Comparison of ENCODE assay signal across 19 cellular contexts in the genomic region with DNA sequence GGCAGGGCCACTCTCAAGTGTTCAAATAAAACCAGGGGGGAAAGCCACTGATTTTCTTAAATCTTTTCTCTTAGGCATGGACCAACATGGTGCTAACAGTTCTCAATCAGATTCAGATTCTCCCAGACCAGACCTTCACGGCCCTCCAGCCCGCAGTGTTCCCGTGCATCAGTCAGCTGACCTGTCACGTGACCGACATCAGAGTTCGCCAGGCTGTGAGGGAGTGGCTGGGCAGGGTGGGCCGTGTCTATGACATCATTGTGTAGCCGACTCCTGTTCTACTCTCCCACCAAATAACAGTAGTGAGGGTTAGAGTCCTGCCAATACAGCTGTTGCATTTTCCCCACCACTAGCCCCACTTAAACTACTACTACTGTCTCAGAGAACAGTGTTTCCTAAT. TPM values are rescaled to one million over a fixed set of nuclear protein-coding genes. Genes with fewer than 3 reads are reported as not detected.
DNase-seq lines count a peak whose midpoint lies in the region; ATAC-seq and TF ChIP-seq lines count a peak whose summit lies in the region.
"Had no signal": no experiment of that assay in that cellular context is flagged by ENCODE, and none has a peak within 500 bp of the region (broad histone marks: within the 10 kb centered on the region; RNA-seq: fewer than 3 reads in every experiment).

No MANE protein-coding gene starts in this region.

- no peak overlapping the region for H2BK120ac ChIP-seq in IMR-90 (ENCODE audit: low read depth, low read length)
- no peak overlapping the region for H2BK120ac ChIP-seq in neuronal stem cell (ENCODE audit: low read depth, low read length)

- no peak overlapping the region for H4K91ac ChIP-seq in IMR-90 (ENCODE audit: insufficient read depth, low read depth, low read length)
- H4K91ac ChIP-seq in neuronal stem cell (ENCODE audit: low read depth, low read length, poor library complexity) = no peak overlapping the region

- H2BK5ac ChIP-seq in IMR-90 (ENCODE audit: low read depth, low read length, poor library complexity, severe bottlenecking) = no peak overlapping the region
- H2BK5ac ChIP-seq in neuronal stem cell (ENCODE audit: low read length) = no peak overlapping the region

- H4K20me1 ChIP-seq in IMR-90 (ENCODE audit: insufficient read depth, low read length) = no peaks in the 10 kb centered on the region

- H3K27me3 ChIP-seq in IMR-90 (ENCODE audit: control insufficient read depth, insufficient read depth, low read length) (peaks cover 10% of the 10 kb centered on the region), neuronal stem cell (ENCODE audit: control insufficient read depth in 3 of 3, insufficient read depth in 3 of 3, low read depth in 1 of 3, low read length in 3 of 3) (peaks cover 0 to 4% (median 0%) of the 10 kb centered on the region in 3 experiments)

- H3K27ac ChIP-seq in IMR-90 (ENCODE audit: insufficient read depth, low read length) (no peak overlapping the region), neuronal stem cell (replicated peaks; ENCODE audit: low read length) (no peak overlapping the region)

- H3K9ac ChIP-seq in ES-I3 (ENCODE audit: low read depth, low read length) = peak overlapping the region; percentile 22; the same call in 1 of the 2 replicates
- no peak overlapping the region for H3K9ac ChIP-seq in IMR-90 (ENCODE audit: low read depth, low read length)
- H3K9ac ChIP-seq in neuronal stem cell (ENCODE audit: low read depth, low read length, poor library complexity) = peak overlapping the region; percentile 24

- H3K23ac ChIP-seq in IMR-90 (ENCODE audit: low read depth, low read length) (no peak overlapping the region), neuronal stem cell (ENCODE audit: low read depth, low read length, poor library complexity) (no peak overlapping the region)

- H3K79me1 ChIP-seq in IMR-90 (ENCODE audit: low read depth in 1 of 2, low read length in 2 of 2) (no peaks in the 10 kb centered on the region), neuronal stem cell (ENCODE audit: low read depth, low read length) (no peaks in the 10 kb centered on the region)

- H2BK12ac ChIP-seq in neuronal stem cell (ENCODE audit: low read length) = no peak overlapping the region

- no peak for TF ChIP-seq RAD21 in IMR-90 (IDR thresholded peaks at IDR 0.05; ENCODE audit: low read length)

- H3K18ac ChIP-seq in IMR-90 (ENCODE audit: low read depth, low read length) (no peak overlapping the region), neuronal stem cell (ENCODE audit: low read length) (no peak overlapping the region)

- peaks cover 22% of the 10 kb centered on the region for H3K36me3 Mint-ChIP-seq in WTC11
- H3K36me3 Mint-ChIP-seq: CD4-positive, CD25-positive, alpha-beta regulatory T cell had no signal

- no peak overlapping the region for H2AFZ ChIP-seq in IMR-90 (replicated peaks; ENCODE audit: low read length, poor library complexity)
- peak overlapping the region; percentile 65 for H2AFZ ChIP-seq in neuronal stem cell (ENCODE audit: low read length)

- H3K14ac ChIP-seq in IMR-90 (replicated peaks; ENCODE audit: low read depth, low read length) (no peak overlapping the region), neuronal stem cell (ENCODE audit: low read length) (no peak overlapping the region)

- H3K4ac ChIP-seq in IMR-90 (ENCODE audit: low read depth, low read length) (no peak overlapping the region), neuronal stem cell (ENCODE audit: low read length) (no peak overlapping the region)

- intact Hi-C loops in IMR-90 (cut with micrococcal nuclease) (loop anchor here (5.0 kb wide), 1 partner anchor 46 kb away; no protein-coding TSS in a partner anchor), left cardiac atrium (cut with DNase I) (no loop called here)

- no CpG with 5 or more reads among the region's 8 CpGs for WGBS in IMR-90 (ENCODE audit: extremely low coverage in 2 of 2, insufficient read length in 1 of 2), 2 experiments
- no CpG with 5 or more reads among the region's 8 CpGs for WGBS in neuronal stem cell (ENCODE audit: extremely low coverage in 2 of 2, insufficient read length in 2 of 2, insufficient replicate concordance in 1 of 2), 2 donors

- H3K56ac ChIP-seq in IMR-90 (ENCODE audit: extremely low read depth, insufficient read depth, low read length) = no peak overlapping the region

- no peak overlapping the region for H4K5ac ChIP-seq in IMR-90 (ENCODE audit: low read depth, low read length)

- H3K4me2 ChIP-seq in IMR-90 (ENCODE audit: low read depth, low read length) = no peak overlapping the region
- no peak overlapping the region for H3K4me2 ChIP-seq in neuronal stem cell (ENCODE audit: insufficient read depth, low read length, poor library complexity, severe bottlenecking)

- H2BK20ac ChIP-seq in IMR-90 (ENCODE audit: low read depth, low read length) = no peak overlapping the region

- no peak for ATAC-seq in IMR-90 (ENCODE audit: low read depth)
- ATAC-seq in WTC11 = peak; percentile 40
- ATAC-seq in left cardiac atrium = no peak
- ATAC-seq in stimulated activated naive CD8-positive, alpha-beta T cell treated with anti-CD3 and anti-CD28 coated beads, Interleukin-15, Interleukin-2, amounts not matched to agents 100 U/mL and 50 U/mL, for 24 hours = no peak
- ATAC-seq in GM21526 (IDR thresholded peaks at IDR 0.05; ENCODE audit: low FRiP score, unreplicated experiment) = no peak
- ATAC-seq: T-helper 17 cell had no signal

- no peak for TF ChIP-seq CTCF in IMR-90 (conservative IDR thresholded peaks at IDR 0.05; ENCODE audit: low read depth, low read length)
- TF ChIP-seq CTCF in WTC11 (IDR thresholded peaks at IDR 0.05) = no peak

- no peak overlapping the region for H2AK9ac ChIP-seq in IMR-90 (replicated peaks; ENCODE audit: low read depth, low read length, poor library complexity)

- POLR2A ChIA-PET in IMR-90 (lab: Charles Lee; ENCODE audit: unreplicated experiment) = no interaction called here
- POLR2A ChIA-PET in WTC11 (lab: Charles Lee) = no interaction called here

- no peak overlapping the region for H3K4me3 Mint-ChIP-seq in WTC11
- H3K4me3 Mint-ChIP-seq: CD4-positive, CD25-positive, alpha-beta regulatory T cell; HFFc6; T-helper 17 cell had no signal

- H4K8ac ChIP-seq in IMR-90 (ENCODE audit: low read depth in 2 of 2, low read length in 2 of 2) = no peak overlapping the region
- H4K8ac ChIP-seq in neuronal stem cell (ENCODE audit: low read depth, low read length) = no peak overlapping the region

- no peaks in the 10 kb centered on the region for H3K9me1 ChIP-seq in IMR-90 (ENCODE audit: insufficient read depth, low read length)

- dilution Hi-C loops in IMR-90 (cut with HindIII; ENCODE audit: low sequenced_read_pairs, unreplicated experiment) = no loop called here

- BruUV-seq in IMR-90 (replicated peaks; lab: Mats Ljungman, UMichigan) = no TSS peak

- peaks cover 43% of the 10 kb centered on the region for H3K4me1 Mint-ChIP-seq in WTC11
- H3K4me1 Mint-ChIP-seq: CD4-positive, CD25-positive, alpha-beta regulatory T cell had no signal

- in situ Hi-C loops in IMR-90 (cut with MboI; ENCODE audit: low sequenced_read_pairs) = no loop called here

- no peaks in the 10 kb centered on the region for H3K9me3 Mint-ChIP-seq in WTC11

- CTCF ChIA-PET in IMR-90 (lab: Yijun Ruan, JAX) (no interaction called here), WTC11 (lab: Charles Lee) (no interaction called here)

- H3K9me3 ChIP-seq in ES-I3 (ENCODE audit: control insufficient read depth, insufficient read depth, low read length) (no peaks in the 10 kb centered on the region), IMR-90 (ENCODE audit: control insufficient read depth, insufficient read depth, low read length) (no peaks in the 10 kb centered on the region), neuronal stem cell (replicated peaks in 1 of 2; ENCODE audit: control insufficient read depth in 2 of 2, insufficient read depth in 1 of 2, low read depth in 1 of 2, low read length in 2 of 2) (no peaks in the 10 kb centered on the region)

- no peak for TF ChIP-seq POLR2A in IMR-90 (IDR thresholded peaks at IDR 0.05; ENCODE audit: low read depth, low read length)

- H3K4me1 ChIP-seq in ES-I3 (ENCODE audit: insufficient read depth, low read length) = peaks cover 24% of the 10 kb centered on the region; the same call in 1 of the 2 replicates
- no peaks in the 10 kb centered on the region for H3K4me1 ChIP-seq in IMR-90 (ENCODE audit: control insufficient read depth, insufficient read depth, low read length)
- no peaks in the 10 kb centered on the region for H3K4me1 ChIP-seq in neuronal stem cell (ENCODE audit: control insufficient read depth in 2 of 2, insufficient read depth in 1 of 2, low read depth in 1 of 2, low read length in 2 of 2)

- peaks cover 12% of the 10 kb centered on the region for H3K27me3 Mint-ChIP-seq in WTC11 (ENCODE audit: low read depth)

- H3K27ac Mint-ChIP-seq in WTC11 = peak overlapping the region; percentile 64
- H3K27ac Mint-ChIP-seq: CD4-positive, CD25-positive, alpha-beta regulatory T cell; HFFc6; T-helper 17 cell had no signal

- H3K36me3 ChIP-seq in ES-I3 (ENCODE audit: insufficient read depth, low read length) (no peaks in the 10 kb centered on the region), IMR-90 (ENCODE audit: control insufficient read depth, insufficient read depth, low read length) (no peaks in the 10 kb centered on the region), neuronal stem cell (replicated peaks in 1 of 2; ENCODE audit: control insufficient read depth in 2 of 2, insufficient read depth in 2 of 2, low read length in 2 of 2) (peaks cover 0 to 2% of the 10 kb centered on the region in 2 donors)

- DNase-seq in IMR-90 (no peak), WTC11 (ENCODE audit: low spot score) (no peak), neuronal stem cell (ENCODE audit: low spot score) (no peak), left cardiac atrium (no peak), HPDE6-E6E7 (ENCODE audit: extremely low spot score) (no peak)
- DNase-seq in stimulated activated naive CD8-positive, alpha-beta T cell treated with anti-CD3 and anti-CD28 coated beads, Interleukin-15, Interleukin-2, amounts not matched to agents 100 U/mL and 50 U/mL, for 24 hours = no peak
- DNase-seq: CD4-positive, CD25-positive, alpha-beta regulatory T cell; DMS53; HFFc6; NCI-H1105 treated with DMSO at 0.1 percent for 48 hours; NCI-H187; NCI-H774; SHP77 treated with DMSO at 0.1 percent for 48 hours; T-helper 17 cell had no signal

- no peak overlapping the region for H2BK15ac ChIP-seq in IMR-90 (ENCODE audit: low read depth, low read length)
- no peak overlapping the region for H2BK15ac ChIP-seq in neuronal stem cell (ENCODE audit: low read length)

- H2AK5ac ChIP-seq in IMR-90 (ENCODE audit: low read depth, low read length) (no peak overlapping the region), neuronal stem cell (ENCODE audit: low read depth, low read length) (no peak overlapping the region)

- H3K4me3 ChIP-seq in IMR-90 (ENCODE audit: insufficient read depth, low read depth, low read length) (no peak overlapping the region), neuronal stem cell (ENCODE audit: low read length in 2 of 2) (peak overlapping the region in 1 of 2 donors; percentile 34)

TF ChIP-seq in WTC11, 78 proteins besides CTCF, POLR2A, EP300 and RAD21 (continues in another document):
- no peak for TF ChIP-seq FOXK1 (CRISPR knock-in tag; IDR thresholded peaks at IDR 0.05)

RNA-seq across cellular contexts. Expression of gene SMIM28, which starts 41.5 kb away (rescaled TPM):
- total RNA-seq in IMR-90 (2012; rRNA removed) (not detected in 2 replicates), WTC11 (2021) (not detected in 3 replicates), left cardiac atrium (not detected)
- not detected in 2 replicates for polyA plus RNA-seq in IMR-90 (2012; rRNA removed)
- not detected in 2 replicates for polyA plus RNA-seq in IMR-90 (2012; cell fraction: cytosol; rRNA removed)
- polyA plus RNA-seq in IMR-90 (2012; cell fraction: nucleus; rRNA removed; ENCODE audit: low replicate concordance) = not detected in 2 replicates
- not detected for polyA plus RNA-seq in neuronal stem cell (2013, experiment 1 of 2)
- polyA plus RNA-seq in neuronal stem cell (2013, experiment 2 of 2) = not detected
- total RNA-seq: CD4-positive, CD25-positive, alpha-beta regulatory T cell; G401; HFFc6; LHCN-M2; NCI-H460; T-helper 17 cell had no signal
- polyA plus RNA-seq: CD4-positive, CD25-positive, alpha-beta regulatory T cell had no signal
